In genomic region chr6:75206338-75207210, GRCh38 we compare ENCODE assay signal across 1 cellular context.
TF ChIP-seq lines count a peak whose summit lies in the region.

No MANE protein-coding gene starts in this region.

TF ChIP-seq in HepG2, 621 proteins besides CTCF, POLR2A, EP300 and RAD21 (continued from another document):
- no peak for TF ChIP-seq PAXIP1 (CRISPR knock-in tag; conservative IDR thresholded peaks at IDR 0.05)
- no peak for TF ChIP-seq ZNF768 (CRISPR knock-in tag; IDR thresholded peaks at IDR 0.05)
- TF ChIP-seq ISL2 (CRISPR knock-in tag; IDR thresholded peaks at IDR 0.05) = no peak
- no peak for TF ChIP-seq MAFG (CRISPR knock-in tag; IDR thresholded peaks at IDR 0.05)
- TF ChIP-seq NFIB (CRISPR knock-in tag; IDR thresholded peaks at IDR 0.05; ENCODE audit: borderline replicate concordance) = no peak
- TF ChIP-seq PRDM4 (CRISPR knock-in tag; IDR thresholded peaks at IDR 0.05; ENCODE audit: borderline replicate concordance) = no peak
TF ChIP-seq in HepG2: peak in this region for 0.
